ENCODE assay signal across 10 cellular contexts in genomic region chr15:45167631-45168205, GRCh38. TPM values are rescaled to one million over a fixed set of nuclear protein-coding genes. Genes with fewer than 3 reads are reported as not detected.
DNase-seq lines count a peak whose midpoint lies in the region; ATAC-seq, FAIRE-seq and TF ChIP-seq lines count a peak whose summit lies in the region.
"Had no signal": no experiment of that assay in that cellular context is flagged by ENCODE, and none has a peak within 500 bp of the region (broad histone marks: within the 10 kb centered on the region; RNA-seq: fewer than 3 reads in every experiment).

No MANE protein-coding gene starts in this region.

- peak overlapping the region; percentile 62 to 92 (median 83) for H3K27ac Mint-ChIP-seq in naive thymus-derived CD4-positive, alpha-beta T cell

- no peak for TF ChIP-seq EP300 in A549 (IDR thresholded peaks at IDR 0.05)

- ATAC-seq in A549: peak in 1 of 2 experiments; percentile 2; a peak in 1 of 6 replicates
- no peak for ATAC-seq in naive thymus-derived CD4-positive, alpha-beta T cell
- ATAC-seq in HG03025 (IDR thresholded peaks at IDR 0.05; ENCODE audit: low FRiP score, unreplicated experiment): no peak

- H3K4me1 ChIP-seq in A549: peaks cover 10% of the 10 kb centered on the region
- H3K4me1 ChIP-seq in naive thymus-derived CD4-positive, alpha-beta T cell (ENCODE audit: control insufficient read depth in 2 of 2, insufficient read depth in 2 of 2, low read length in 2 of 2): peaks cover 10 to 13% of the 10 kb centered on the region in 2 donors

- DNase-seq in A549 (ENCODE audit: low read depth in 1 of 2, low spot score in 1 of 2) (no peak), KBM-7 (no peak), OCI-M1 (lab: John Stamatoyannopoulos, UW) (no peak), NCI-H2029 treated with DMSO at 0.1 percent for 48 hours (lab: John Stamatoyannopoulos, UW) (no peak)
- no peak for DNase-seq in naive thymus-derived CD4-positive, alpha-beta T cell

- FAIRE-seq in A549 (lab: Jason Lieb, UNC): no peak
- FAIRE-seq: colon had no signal

- WGBS in A549 (ENCODE audit: missing lambda C conversion rate): 68% methylated on average over 9 of the region's 9 CpGs

- H3K4me1 Mint-ChIP-seq in naive thymus-derived CD4-positive, alpha-beta T cell: peaks cover 0 to 30% (median 18%) of the 10 kb centered on the region in 7 donors

- CTCF ChIA-PET in A549 (lab: Yijun Ruan, JAX): interaction anchor here (0.8 to 3.3 kb wide), 8 partner anchors 9 to 37 kb away, joined by 3 to 19 read pairs (median 10); partner anchors contain the start of gene SHF
- CTCF ChIA-PET in naive thymus-derived CD4-positive, alpha-beta T cell (lab: Charles Lee): interaction anchor here (0.8 to 1.7 kb wide), 11 partner anchors 9 to 235 kb away, joined by 3 to 9 read pairs (median 4); a partner anchor contains a TSS

- in situ Hi-C loops in KBM-7 (cut with MboI; ENCODE audit: low pct_unique_long_range_greater_than_20kb, low sequenced_read_pairs): loop anchor here (25.0 kb wide), 1 partner anchor 445 kb away; no protein-coding TSS in a partner anchor

- H3K4me2 ChIP-seq in A549: peak overlapping the region; percentile 98

- H3K36me3 ChIP-seq in KOPT-K1 (ENCODE audit: insufficient read depth, low read length): no peaks in the 10 kb centered on the region
- H3K36me3 ChIP-seq in naive thymus-derived CD4-positive, alpha-beta T cell (ENCODE audit: control insufficient read depth in 2 of 3, insufficient read depth in 3 of 3, low read length in 3 of 3): no peaks in the 10 kb centered on the region

- H3K27me3 ChIP-seq in naive thymus-derived CD4-positive, alpha-beta T cell (ENCODE audit: control insufficient read depth in 2 of 2, insufficient read depth in 2 of 2, low read length in 2 of 2): no peaks in the 10 kb centered on the region

- POLR2A ChIA-PET in A549 (lab: Yijun Ruan, JAX): interaction anchor here (1.0 kb wide), 1 partner anchor 31 kb away, joined by 4 read pairs; no protein-coding TSS in a partner anchor
- POLR2A ChIA-PET in naive thymus-derived CD4-positive, alpha-beta T cell (lab: Charles Lee): interaction anchor here (0.6 to 7.3 kb wide), 11 partner anchors 13 to 419 kb away, joined by 3 to 77 read pairs (median 3); partner anchors contain the start of gene BLOC1S6

- no peaks in the 10 kb centered on the region for H3K36me3 Mint-ChIP-seq in naive thymus-derived CD4-positive, alpha-beta T cell

- H3K4me3 Mint-ChIP-seq in naive thymus-derived CD4-positive, alpha-beta T cell: peak overlapping the region; percentile 62 to 86 (median 74)

- H3K4me3 ChIP-seq in A549: peak overlapping the region; percentile 67; the same call in 1 of the 3 replicates
- peak overlapping the region; percentile 70 for H3K4me3 ChIP-seq in naive thymus-derived CD4-positive, alpha-beta T cell (ENCODE audit: low read length)

- no peaks in the 10 kb centered on the region for H3K9me3 Mint-ChIP-seq in naive thymus-derived CD4-positive, alpha-beta T cell

- no peak for TF ChIP-seq RAD21 in A549 (conservative IDR thresholded peaks at IDR 0.05 in 1 of 2, IDR thresholded peaks at IDR 0.05 in 1 of 2)

- H3K27ac ChIP-seq in A549: peak overlapping the region; percentile 92 to 100
- H3K27ac ChIP-seq in KOPT-K1 (ENCODE audit: low read depth, low read length, poor library complexity, severe bottlenecking): peak overlapping the region; percentile 93
- H3K27ac ChIP-seq in cingulate gyrus (ENCODE audit: low read depth, low read length): peak overlapping the region; percentile 95
- H3K27ac ChIP-seq in naive thymus-derived CD4-positive, alpha-beta T cell (ENCODE audit: low read depth, low read length): peak overlapping the region; percentile 95

- H3K9me3 ChIP-seq in A549 (no peaks in the 10 kb centered on the region), KOPT-K1 (ENCODE audit: insufficient read depth, low read length, poor library complexity, severe bottlenecking) (no peaks in the 10 kb centered on the region)
- H3K9me3 ChIP-seq in naive thymus-derived CD4-positive, alpha-beta T cell (ENCODE audit: control insufficient read depth in 2 of 3, low read length in 3 of 3): no peaks in the 10 kb centered on the region

- intact Hi-C loops in naive thymus-derived CD4-positive, alpha-beta T cell (cut with micrococcal nuclease): loop anchor here (1.0 to 2.0 kb wide), 9 partner anchors 21 to 420 kb away; partner anchors contain the start of gene BLOC1S6 (in 1 of the 2)

- no peak for TF ChIP-seq POLR2A in A549 (IDR thresholded peaks at IDR 0.05; ENCODE audit: low read length)

- TF ChIP-seq CTCF in A549 (IDR thresholded peaks at IDR 0.05): no peak

- no peaks in the 10 kb centered on the region for H3K27me3 Mint-ChIP-seq in naive thymus-derived CD4-positive, alpha-beta T cell

TF ChIP-seq in A549, 52 proteins besides CTCF, POLR2A, EP300 and RAD21 (continues in another document):
- TF ChIP-seq SMC3 (IDR thresholded peaks at IDR 0.05): no peak
- TF ChIP-seq CHD2 (IDR thresholded peaks at IDR 0.05; ENCODE audit: low read length, partially characterized antibody): no peak
- TF ChIP-seq NPAS2 (CRISPR knock-in tag; IDR thresholded peaks at IDR 0.05; ENCODE audit: borderline replicate concordance): no peak
- no peak for TF ChIP-seq FOXS1 (CRISPR knock-in tag; IDR thresholded peaks at IDR 0.05)
- TF ChIP-seq POLR2AphosphoS2 (conservative IDR thresholded peaks at IDR 0.05; ENCODE audit: low read length): no peak
- TF ChIP-seq, protein P1, sequence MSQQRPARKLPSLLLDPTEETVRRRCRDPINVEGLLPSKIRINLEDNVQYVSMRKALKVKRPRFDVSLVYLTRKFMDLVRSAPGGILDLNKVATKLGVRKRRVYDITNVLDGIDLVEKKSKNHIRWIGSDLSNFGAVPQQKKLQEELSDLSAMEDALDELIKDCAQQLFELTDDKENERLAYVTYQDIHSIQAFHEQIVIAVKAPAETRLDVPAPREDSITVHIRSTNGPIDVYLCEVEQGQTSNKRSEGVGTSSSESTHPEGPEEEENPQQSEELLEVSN (IDR thresholded peaks at IDR 0.05; ENCODE audit: borderline replicate concordance, low read depth): no peak
- no peak for TF ChIP-seq ESRRA (IDR thresholded peaks at IDR 0.05; ENCODE audit: borderline replicate concordance, low read length)
- TF ChIP-seq CEBPB (IDR thresholded peaks at IDR 0.05): no peak
- no peak for TF ChIP-seq TFCP2L1 (CRISPR knock-in tag; IDR thresholded peaks at IDR 0.05)
- TF ChIP-seq CBX2 (IDR thresholded peaks at IDR 0.05; ENCODE audit: borderline replicate concordance, low read depth): no peak
- no peak for TF ChIP-seq HDAC2 (IDR thresholded peaks at IDR 0.05)
- no peak for TF ChIP-seq JUN (IDR thresholded peaks at IDR 0.05)
- no peak for TF ChIP-seq USF2 (IDR thresholded peaks at IDR 0.05)

RNA-seq across cellular contexts. Expression of gene SHF, which starts 20.0 kb away (rescaled TPM):
- polyA plus RNA-seq in A549 (2011; rRNA removed) (0.36 and 0.62 TPM in 2 replicates), A549 (2017; fragmentation: RNase III; extraction: RNeasy Plus Mini Kit Qiagen cat#74134 plus additional on column Dnase treatment) (0.85 to 1.1 TPM (median 1.1 TPM) in 3 replicates)
- polyA plus RNA-seq in A549 (2012; cell fraction: cytosol; rRNA removed): 0.53 and 0.65 TPM in 2 replicates
- polyA plus RNA-seq in A549 (2012; cell fraction: nucleus; rRNA removed): 0.95 and 1.8 TPM in 2 replicates
- polyA minus RNA-seq in A549 (2011; rRNA and poly(A)+ RNA removed): 2.3 and 2.7 TPM in 2 replicates
- total RNA-seq in naive thymus-derived CD4-positive, alpha-beta T cell: 1 to 10 TPM; 3.5 to 8.7 (median 6.2) TPM
- polyA plus RNA-seq in naive thymus-derived CD4-positive, alpha-beta T cell: 1 to 10 TPM; 2.5 to 3.0 TPM

RNA-seq across cellular contexts. Expression of gene DUOX1, which starts 37.9 kb away (rescaled TPM):
- not detected in 2 replicates for polyA plus RNA-seq in A549 (2011; rRNA removed)
- not detected in 2 replicates for polyA plus RNA-seq in A549 (2012; cell fraction: cytosol; rRNA removed)
- polyA plus RNA-seq in A549 (2012; cell fraction: nucleus; rRNA removed): not detected in 2 replicates
- not detected in 3 replicates for polyA plus RNA-seq in A549 (2017; fragmentation: RNase III; extraction: RNeasy Plus Mini Kit Qiagen cat#74134 plus additional on column Dnase treatment)
- not detected in 2 replicates for polyA minus RNA-seq in A549 (2011; rRNA and poly(A)+ RNA removed)
- under 1 TPM in 2 of 5 experiments, not detected in 3; 0.05 to 0.34 TPM for total RNA-seq in naive thymus-derived CD4-positive, alpha-beta T cell
- polyA plus RNA-seq in naive thymus-derived CD4-positive, alpha-beta T cell: 1 to 10 TPM; 1.2 to 2.0 TPM
- total RNA-seq: HT1080 had no signal

RNA-seq across cellular contexts. Expression of gene DUOXA1, which starts 38.0 kb away (rescaled TPM):
- 0.18 and 0.24 TPM in 2 replicates for polyA plus RNA-seq in A549 (2011; rRNA removed)
- 0.07 and 0.16 TPM in 2 replicates for polyA plus RNA-seq in A549 (2012; cell fraction: cytosol; rRNA removed)
- polyA plus RNA-seq in A549 (2012; cell fraction: nucleus; rRNA removed): 0.26 and 0.87 TPM in 2 replicates
- 0.23 to 0.49 TPM (median 0.30 TPM) in 3 replicates for polyA plus RNA-seq in A549 (2017; fragmentation: RNase III; extraction: RNeasy Plus Mini Kit Qiagen cat#74134 plus additional on column Dnase treatment)
- polyA minus RNA-seq in A549 (2011; rRNA and poly(A)+ RNA removed): 0.24 and 0.45 TPM in 2 replicates
- under 1 TPM in 2 of 5 experiments, not detected in 3; 0.49 to 0.51 TPM for total RNA-seq in naive thymus-derived CD4-positive, alpha-beta T cell
- under 1 TPM in 1 of 2 donors, not detected in 1; 0.22 TPM for polyA plus RNA-seq in naive thymus-derived CD4-positive, alpha-beta T cell

RNA-seq across cellular contexts. Expression of gene DUOXA2, which starts 53.6 kb away (rescaled TPM):
- not detected in 2 replicates for polyA plus RNA-seq in A549 (2011; rRNA removed)
- not detected in 2 replicates for polyA plus RNA-seq in A549 (2012; cell fraction: cytosol; rRNA removed)
- polyA plus RNA-seq in A549 (2012; cell fraction: nucleus; rRNA removed): not detected in 2 replicates
- not detected in 3 replicates for polyA plus RNA-seq in A549 (2017; fragmentation: RNase III; extraction: RNeasy Plus Mini Kit Qiagen cat#74134 plus additional on column Dnase treatment)
- polyA minus RNA-seq in A549 (2011; rRNA and poly(A)+ RNA removed): not detected in 2 replicates
- not detected for total RNA-seq in naive thymus-derived CD4-positive, alpha-beta T cell
- polyA plus RNA-seq in naive thymus-derived CD4-positive, alpha-beta T cell: not detected
- total RNA-seq: HT1080 had no signal

RNA-seq across cellular contexts. Expression of gene DUOX2, which starts 53.7 kb away (rescaled TPM):
- polyA plus RNA-seq in A549 (2011; rRNA removed) (0.06 and 0.08 TPM in 2 replicates), A549 (2017; fragmentation: RNase III; extraction: RNeasy Plus Mini Kit Qiagen cat#74134 plus additional on column Dnase treatment) (0.03 to 0.07 TPM (median 0.05 TPM) in 3 replicates)
- 0.03 and 0.04 TPM in 2 replicates for polyA plus RNA-seq in A549 (2012; cell fraction: cytosol; rRNA removed)
- 0.11 and 0.18 TPM in 2 replicates for polyA plus RNA-seq in A549 (2012; cell fraction: nucleus; rRNA removed)
- polyA minus RNA-seq in A549 (2011; rRNA and poly(A)+ RNA removed): 0.05 and 0.12 TPM in 2 replicates
- total RNA-seq in naive thymus-derived CD4-positive, alpha-beta T cell: under 1 TPM in 1 of 5 experiments, not detected in 4; 0.49 TPM
- polyA plus RNA-seq in naive thymus-derived CD4-positive, alpha-beta T cell: not detected
